10 cellular contexts compared by ENCODE assay signal in genomic region chr20:19947611-19948264, GRCh38.
DNase-seq lines count a peak whose midpoint lies in the region; ATAC-seq, FAIRE-seq and TF ChIP-seq lines count a peak whose summit lies in the region.
"Had no signal": no experiment of that assay in that cellular context is flagged by ENCODE, and none has a peak within 500 bp of the region (broad histone marks: within the 10 kb centered on the region; RNA-seq: fewer than 3 reads in every experiment).

No MANE protein-coding gene starts in this region.

- peak overlapping the region; percentile 90 for H3K27ac Mint-ChIP-seq in glutamatergic neuron (ENCODE audit: unreplicated experiment)

- FAIRE-seq in HTR-8/SVneo (lab: Jason Lieb, UNC): no peak
- FAIRE-seq: GM18507 had no signal

- peaks cover 13% of the 10 kb centered on the region for H3K4me1 Mint-ChIP-seq in glutamatergic neuron (ENCODE audit: low read depth, unreplicated experiment)

- DNase-seq in GM12865 (ENCODE audit: low read depth): peak; percentile 86
- peak; percentile 65 for DNase-seq in M059J (ENCODE audit: low read depth)
- no peak for DNase-seq in glutamatergic neuron
- DNase-seq in NCI-H1436 (lab: John Stamatoyannopoulos, UW): no peak
- DNase-seq in HTR-8/SVneo (ENCODE audit: insufficient read length, low spot score): no peak
- no peak for DNase-seq in mucosa of gallbladder (ENCODE audit: low spot score)
- DNase-seq: WERI-Rb-1 had no signal

- TF ChIP-seq CTCF in GM12865 (IDR thresholded peaks at IDR 0.05; ENCODE audit: insufficient read depth, low read depth, low read length, missing control alignments): no peak
- TF ChIP-seq CTCF in glutamatergic neuron (IDR thresholded peaks at IDR 0.05; ENCODE audit: partially characterized antibody, unreplicated experiment): no peak

- H3K4me3 ChIP-seq in GM12865 (ENCODE audit: low read depth, low read length): no peak overlapping the region

- H3K9me3 Mint-ChIP-seq in glutamatergic neuron (ENCODE audit: unreplicated experiment): peaks cover 5% of the 10 kb centered on the region

- H3K27me3 Mint-ChIP-seq in glutamatergic neuron (ENCODE audit: unreplicated experiment): peaks cover 6% of the 10 kb centered on the region

- peaks cover 4% of the 10 kb centered on the region for H3K36me3 Mint-ChIP-seq in glutamatergic neuron (ENCODE audit: unreplicated experiment)

- no peak overlapping the region for H3K4me3 Mint-ChIP-seq in glutamatergic neuron (ENCODE audit: unreplicated experiment)

- ATAC-seq in GM21619 (IDR thresholded peaks at IDR 0.05; ENCODE audit: unreplicated experiment) (peak; percentile 56), HG03097 (IDR thresholded peaks at IDR 0.05; ENCODE audit: low FRiP score, unreplicated experiment) (no peak)

Comparison
In these comparisons a context has a peak if more than half of its experiments do, and no peak if none do; other contexts are left out.
1. DNase-seq: peak in GM12865 (single experiment) and M059J (single experiment); none in glutamatergic neuron (single experiment), NCI-H1436 (single experiment), HTR-8/SVneo (single experiment) and mucosa of gallbladder (single experiment).